Comparison of ENCODE assay signal across 8 cellular contexts in genomic region chr22:38505595-38506117, GRCh38. TPM values are rescaled to one million over a fixed set of nuclear protein-coding genes. Genes with fewer than 3 reads are reported as not detected.
A peak's percentile ranks its signal among the peaks of the same experiment; 100 is the strongest.
DNase-seq lines count a peak whose midpoint lies in the region; ATAC-seq, FAIRE-seq and TF ChIP-seq lines count a peak whose summit lies in the region.

No MANE protein-coding gene starts in this region.

- intact Hi-C loops in CD4-positive, alpha-beta memory T cell (cut with micrococcal nuclease): loop anchor here (1.0 to 5.0 kb wide), 5 partner anchors 15 to 196 kb away; partner anchors contain the start of genes CSNK1E and DMC1

- peak in 1 of 5 donors; percentile 68 for DNase-seq in CD4-positive, alpha-beta memory T cell
- DNase-seq in T1000 (lab: John Stamatoyannopoulos, UW) (peak; percentile 58), caudate nucleus (lab: John Stamatoyannopoulos, UW) (peak in 56 of 61 donors; percentile 15 to 90 (median 70)), keratinocyte (ENCODE audit: low read depth, low spot score) (no peak)
- DNase-seq in stimulated activated CD4-positive, alpha-beta T cell treated with anti-CD3 and anti-CD28 coated beads, Interleukin-15, amount 100 ng/mL, for 1 hour (ENCODE audit: low read depth in 1 of 2, low spot score in 1 of 2): peak; percentile 37 to 44
- DNase-seq in central memory CD4-positive, alpha-beta T cell: no peak

- H3K9me3 Mint-ChIP-seq in CD4-positive, alpha-beta memory T cell: peaks cover 0 to 6% (median 0%) of the 10 kb centered on the region in 8 donors

- peak overlapping the region; percentile 99 to 100 (median 100) for H3K27ac Mint-ChIP-seq in CD4-positive, alpha-beta memory T cell

- FAIRE-seq in keratinocyte (lab: Jason Lieb, UNC): no peak

- H3K4me3 Mint-ChIP-seq in CD4-positive, alpha-beta memory T cell: peak overlapping the region; percentile 98 to 100 (median 99)

- peaks cover 50% of the 10 kb centered on the region for H3K4me1 ChIP-seq in CD4-positive, alpha-beta memory T cell (ENCODE audit: insufficient read depth, low read length)
- peaks cover 21% of the 10 kb centered on the region for H3K4me1 ChIP-seq in keratinocyte (ENCODE audit: control insufficient read depth, extremely low read depth, insufficient read depth, low read length)

- ATAC-seq in GM19372 (IDR thresholded peaks at IDR 0.05; ENCODE audit: low read depth, unreplicated experiment) (peak; percentile 16), HG03558 (IDR thresholded peaks at IDR 0.05; ENCODE audit: extremely low read depth, unreplicated experiment) (peak; percentile 3)

- POLR2A ChIA-PET in CD4-positive, alpha-beta memory T cell (lab: Charles Lee; ENCODE audit: partially characterized antibody): no interaction called here

- peak overlapping the region; percentile 85 for H2AFZ ChIP-seq in keratinocyte (ENCODE audit: control insufficient read depth, low read length)

- peaks cover 30% of the 10 kb centered on the region for H4K20me1 ChIP-seq in keratinocyte (ENCODE audit: control insufficient read depth, extremely low read depth, insufficient read depth, low read length)

- H3K9ac ChIP-seq in keratinocyte (ENCODE audit: control insufficient read depth, extremely low read depth, insufficient read depth, low read length): peak overlapping the region; percentile 99

- TF ChIP-seq CTCF in keratinocyte (optimal IDR thresholded peaks at IDR 0.05 in 1 of 3, IDR thresholded peaks at IDR 0.05 in 1 of 3, conservative IDR thresholded peaks at IDR 0.05 in 1 of 3; ENCODE audit: extremely low read depth in 1 of 3, insufficient read depth in 2 of 3, low read length in 3 of 3): no peak

- peak overlapping the region; percentile 98 for H3K4me2 ChIP-seq in keratinocyte (ENCODE audit: control insufficient read depth, extremely low read depth, insufficient read depth, low read depth, low read length)

- no peaks in the 10 kb centered on the region for H3K9me3 ChIP-seq in CD4-positive, alpha-beta memory T cell (ENCODE audit: control insufficient read depth in 1 of 2, low read length in 2 of 2)
- H3K9me3 ChIP-seq in keratinocyte (ENCODE audit: control insufficient read depth, low read depth, low read length): no peaks in the 10 kb centered on the region

- H3K27ac ChIP-seq in CD4-positive, alpha-beta memory T cell (ENCODE audit: low read depth, low read length): peak overlapping the region; percentile 99
- H3K27ac ChIP-seq in caudate nucleus (ENCODE audit: low read depth, low read length) (peak overlapping the region; percentile 100), keratinocyte (ENCODE audit: control insufficient read depth, insufficient read depth, low read length) (peak overlapping the region; percentile 98)

- H3K27me3 ChIP-seq in CD4-positive, alpha-beta memory T cell (ENCODE audit: insufficient read depth, low read length): no peaks in the 10 kb centered on the region
- H3K27me3 ChIP-seq in keratinocyte (ENCODE audit: control insufficient read depth, extremely low read depth, insufficient read depth, low read length): no peaks in the 10 kb centered on the region

- CTCF ChIA-PET in CD4-positive, alpha-beta memory T cell (lab: Charles Lee; ENCODE audit: partially characterized antibody): no interaction called here

- H3K4me1 Mint-ChIP-seq in CD4-positive, alpha-beta memory T cell: peaks cover 40 to 61% (median 51%) of the 10 kb centered on the region in 4 donors

- peak overlapping the region; percentile 75 to 94 for H3K4me3 ChIP-seq in CD4-positive, alpha-beta memory T cell (ENCODE audit: low read length in 2 of 2)
- H3K4me3 ChIP-seq in keratinocyte (ENCODE audit: control insufficient read depth in 2 of 3, extremely low read depth in 1 of 3, insufficient read depth in 2 of 3, low read depth in 1 of 3, low read length in 3 of 3): peak overlapping the region; percentile 87 to 92 (median 92)

- peaks cover 17% of the 10 kb centered on the region for H3K36me3 ChIP-seq in CD4-positive, alpha-beta memory T cell (ENCODE audit: insufficient read depth, low read length)
- H3K36me3 ChIP-seq in keratinocyte (ENCODE audit: control insufficient read depth in 2 of 2, extremely low read depth in 1 of 2, insufficient read depth in 2 of 2, low read length in 2 of 2): peaks cover 4 to 15% of the 10 kb centered on the region in 2 experiments

- dilution Hi-C loops in keratinocyte (cut with MboI; ENCODE audit: extremely low pct_ligation_motif_present, low sequenced_read_pairs): no loop called here

- H3K27me3 Mint-ChIP-seq in CD4-positive, alpha-beta memory T cell: no peaks in the 10 kb centered on the region

- peaks cover 53% of the 10 kb centered on the region for H3K79me2 ChIP-seq in keratinocyte (ENCODE audit: control insufficient read depth, insufficient read depth, low read length)

- peaks cover 3% of the 10 kb centered on the region for H3K9me1 ChIP-seq in keratinocyte (ENCODE audit: control insufficient read depth, extremely low read depth, insufficient read depth, low read length)

- H3K36me3 Mint-ChIP-seq in CD4-positive, alpha-beta memory T cell: peaks cover 32 to 50% of the 10 kb centered on the region in 2 donors

RNA-seq across cellular contexts. Expression of gene DDX17, which starts 0.5 kb away (rescaled TPM):
- total RNA-seq in CD4-positive, alpha-beta memory T cell: 100 to 1,000 TPM; 927 to 960 TPM
- polyA plus RNA-seq in CD4-positive, alpha-beta memory T cell: 10 to 100 TPM in 1 of 2 donors, 1 to 10 TPM in 1; 10.0 to 44.3 TPM
- polyA plus RNA-seq in keratinocyte: 237 to 276 TPM (median 270 TPM) in 3 replicates
- polyA plus RNA-seq in keratinocyte (2011; ENCODE audit: low read depth): 99.8 TPM
- 75.3 and 121 TPM in 2 replicates for polyA plus RNA-seq in keratinocyte (2011; cell fraction: cytosol; rRNA removed)
- polyA plus RNA-seq in keratinocyte (2011; cell fraction: nucleus; rRNA removed): 549 and 628 TPM in 2 replicates
- 104 and 107 TPM in 2 replicates for polyA plus RNA-seq in keratinocyte (2012; ENCODE audit: low replicate concordance)
- polyA minus RNA-seq in keratinocyte: 199 to 364 TPM (median 299 TPM) in 3 replicates
- polyA minus RNA-seq in keratinocyte (2011; cell fraction: cytosol; rRNA and poly(A)+ RNA removed): 129 TPM
- polyA minus RNA-seq in keratinocyte (2011; cell fraction: nucleus; rRNA and poly(A)+ RNA removed): 294 and 329 TPM in 2 replicates

RNA-seq across cellular contexts. Expression of gene KDELR3, which starts 37.8 kb away (rescaled TPM):
- not detected for total RNA-seq in CD4-positive, alpha-beta memory T cell
- under 1 TPM; 0.10 to 0.24 TPM for polyA plus RNA-seq in CD4-positive, alpha-beta memory T cell
- 8.3 to 11.9 TPM (median 10.1 TPM) in 3 replicates for polyA plus RNA-seq in keratinocyte
- polyA plus RNA-seq in keratinocyte (2011; ENCODE audit: low read depth): not detected
- polyA plus RNA-seq in keratinocyte (2011; cell fraction: cytosol; rRNA removed): 10.5 and 14.4 TPM in 2 replicates
- 6.5 and 8.1 TPM in 2 replicates for polyA plus RNA-seq in keratinocyte (2011; cell fraction: nucleus; rRNA removed)
- polyA plus RNA-seq in keratinocyte (2012; ENCODE audit: low replicate concordance): 1.5 and 9.2 TPM in 2 replicates
- 4.6 to 10.5 TPM (median 8.1 TPM) in 3 replicates for polyA minus RNA-seq in keratinocyte
- 3.3 TPM for polyA minus RNA-seq in keratinocyte (2011; cell fraction: cytosol; rRNA and poly(A)+ RNA removed)
- polyA minus RNA-seq in keratinocyte (2011; cell fraction: nucleus; rRNA and poly(A)+ RNA removed): 2.6 and 3.5 TPM in 2 replicates

RNA-seq across cellular contexts. Expression of gene KCNJ4, which starts 50.7 kb away (rescaled TPM):
- total RNA-seq in CD4-positive, alpha-beta memory T cell: not detected
- not detected for polyA plus RNA-seq in CD4-positive, alpha-beta memory T cell
- not detected in 3 replicates for polyA plus RNA-seq in keratinocyte
- polyA plus RNA-seq in keratinocyte (2011; ENCODE audit: low read depth): not detected
- polyA plus RNA-seq in keratinocyte (2011; cell fraction: cytosol; rRNA removed): 0.08 TPM in 1 of 2 replicates, not detected in the other
- 0.05 and 0.08 TPM in 2 replicates for polyA plus RNA-seq in keratinocyte (2011; cell fraction: nucleus; rRNA removed)
- 0.10 TPM in 1 of 2 replicates, not detected in the other for polyA plus RNA-seq in keratinocyte (2012; ENCODE audit: low replicate concordance)
- not detected in 3 replicates for polyA minus RNA-seq in keratinocyte
- polyA minus RNA-seq in keratinocyte (2011; cell fraction: cytosol; rRNA and poly(A)+ RNA removed): not detected
- not detected in 2 replicates for polyA minus RNA-seq in keratinocyte (2011; cell fraction: nucleus; rRNA and poly(A)+ RNA removed)

Comparison
In these comparisons a context has a peak if more than half of its experiments do, and no peak if none do; other contexts are left out.
1. DNase-seq: peak in T1000 (single experiment), caudate nucleus (56 of 61) and stimulated activated CD4-positive, alpha-beta T cell treated with anti-CD3 and anti-CD28 coated beads, Interleukin-15, amount 100 ng/mL, for 1 hour (2 of 2); none in keratinocyte (single experiment) and central memory CD4-positive, alpha-beta T cell (single experiment).
2. Peak in every context shown above with its lines, with median percentiles within 50 percentile points of each other: H3K27ac ChIP-seq.